Comparison of ENCODE assay signal across 1 cellular context in the genomic region with DNA sequence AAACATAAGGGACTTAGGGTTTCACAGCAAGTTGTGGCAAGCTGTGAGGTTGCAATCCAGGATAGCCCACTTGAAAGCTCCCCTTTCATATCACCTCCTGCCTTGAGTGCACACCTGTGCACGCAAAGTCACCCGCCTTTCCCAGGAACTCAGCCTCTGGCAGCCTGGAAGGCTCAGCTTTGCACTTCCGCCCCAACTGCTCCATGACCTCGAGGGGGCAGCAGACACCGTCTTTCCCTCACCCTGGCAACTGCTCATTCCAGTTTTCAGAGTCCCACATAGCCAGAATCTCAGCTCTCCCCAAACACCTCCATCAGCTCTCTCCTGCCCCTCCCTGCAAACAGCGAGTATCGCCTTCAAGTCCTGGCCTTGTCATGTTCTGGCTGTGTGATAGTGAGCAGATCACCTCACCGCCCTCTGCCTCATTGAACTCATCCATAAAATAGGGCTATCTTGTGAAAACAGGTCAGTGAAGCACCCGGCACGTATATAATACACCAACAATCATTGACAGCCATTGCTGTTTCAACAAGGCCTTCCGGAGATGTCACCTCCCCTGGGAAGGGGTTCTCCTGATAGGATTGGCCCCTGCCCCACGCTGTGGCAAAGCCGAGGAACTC.
TF ChIP-seq lines count a peak whose summit lies in the region.

No MANE protein-coding gene starts in this region.

TF ChIP-seq in HepG2, 621 proteins besides CTCF, POLR2A, EP300 and RAD21 (continued from another document):
- TF ChIP-seq, protein P1, sequence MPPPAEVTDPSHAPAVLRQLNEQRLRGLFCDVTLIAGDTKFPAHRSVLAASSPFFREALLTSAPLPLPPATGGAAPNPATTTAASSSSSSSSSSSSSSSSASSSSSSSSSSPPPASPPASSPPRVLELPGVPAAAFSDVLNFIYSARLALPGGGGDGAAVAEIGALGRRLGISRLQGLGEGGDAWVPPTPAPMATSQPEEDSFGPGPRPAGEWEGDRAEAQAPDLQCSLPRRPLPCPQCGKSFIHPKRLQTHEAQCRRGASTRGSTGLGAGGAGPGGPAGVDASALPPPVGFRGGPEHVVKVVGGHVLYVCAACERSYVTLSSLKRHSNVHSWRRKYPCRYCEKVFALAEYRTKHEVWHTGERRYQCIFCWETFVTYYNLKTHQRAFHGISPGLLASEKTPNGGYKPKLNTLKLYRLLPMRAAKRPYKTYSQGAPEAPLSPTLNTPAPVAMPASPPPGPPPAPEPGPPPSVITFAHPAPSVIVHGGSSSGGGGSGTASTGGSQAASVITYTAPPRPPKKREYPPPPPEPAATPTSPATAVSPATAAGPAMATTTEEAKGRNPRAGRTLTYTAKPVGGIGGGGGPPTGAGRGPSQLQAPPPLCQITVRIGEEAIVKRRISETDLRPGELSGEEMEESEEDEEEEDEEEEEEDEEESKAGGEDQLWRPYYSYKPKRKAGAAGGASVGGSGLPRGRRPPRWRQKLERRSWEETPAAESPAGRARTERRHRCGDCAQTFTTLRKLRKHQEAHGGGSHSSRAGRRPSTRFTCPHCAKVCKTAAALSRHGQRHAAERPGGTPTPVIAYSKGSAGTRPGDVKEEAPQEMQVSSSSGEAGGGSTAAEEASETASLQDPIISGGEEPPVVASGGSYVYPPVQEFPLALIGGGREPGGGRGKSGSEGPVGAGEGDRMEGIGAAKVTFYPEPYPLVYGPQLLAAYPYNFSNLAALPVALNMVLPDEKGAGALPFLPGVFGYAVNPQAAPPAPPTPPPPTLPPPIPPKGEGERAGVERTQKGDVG (CRISPR knock-in tag; IDR thresholded peaks at IDR 0.05; ENCODE audit: borderline replicate concordance) = no peak
- 0 out of 2 replicates have a peak, but pooled peaks have one; percentile 32 for TF ChIP-seq SSRP1 (CRISPR knock-in tag; IDR thresholded peaks at IDR 0.05)
- 0 out of 2 replicates have a peak, but pooled peaks have one; percentile 25 for TF ChIP-seq KMT2A (CRISPR knock-in tag; IDR thresholded peaks at IDR 0.05)
- no peak for TF ChIP-seq ZMAT3 (CRISPR knock-in tag; conservative IDR thresholded peaks at IDR 0.05)
- TF ChIP-seq PCBP1 (IDR thresholded peaks at IDR 0.05; ENCODE audit: borderline replicate concordance, low read depth, low read length) = no peak
- TF ChIP-seq, protein P2, sequence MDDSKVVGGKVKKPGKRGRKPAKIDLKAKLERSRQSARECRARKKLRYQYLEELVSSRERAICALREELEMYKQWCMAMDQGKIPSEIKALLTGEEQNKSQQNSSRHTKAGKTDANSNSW (CRISPR knock-in tag; IDR thresholded peaks at IDR 0.05; ENCODE audit: borderline replicate concordance) = no peak
- TF ChIP-seq NR2F2 (IDR thresholded peaks at IDR 0.05; ENCODE audit: borderline replicate concordance, low read depth) = no peak
- no peak for TF ChIP-seq ZNF329 (CRISPR knock-in tag; IDR thresholded peaks at IDR 0.05; ENCODE audit: low read depth)
- no peak for TF ChIP-seq SMARCE1 (IDR thresholded peaks at IDR 0.05; ENCODE audit: borderline replicate concordance)
- TF ChIP-seq SMC3 (IDR thresholded peaks at IDR 0.05; ENCODE audit: low read length) = peak; percentile 91
- TF ChIP-seq ZNF607 (CRISPR knock-in tag; IDR thresholded peaks at IDR 0.05; ENCODE audit: borderline replicate concordance) = no peak
- no peak for TF ChIP-seq ZBTB7B (CRISPR knock-in tag; IDR thresholded peaks at IDR 0.05)
- no peak for TF ChIP-seq ZZZ3 (CRISPR knock-in tag; IDR thresholded peaks at IDR 0.05; ENCODE audit: borderline replicate concordance)
- no peak for TF ChIP-seq ZNF367 (CRISPR knock-in tag; IDR thresholded peaks at IDR 0.05; ENCODE audit: borderline replicate concordance)
- no peak for TF ChIP-seq ZMYM2 (CRISPR knock-in tag; IDR thresholded peaks at IDR 0.05)
- no peak; the same call in 1 of the 2 replicates for TF ChIP-seq NFYC (CRISPR knock-in tag; IDR thresholded peaks at IDR 0.05)
- TF ChIP-seq, protein P3, sequence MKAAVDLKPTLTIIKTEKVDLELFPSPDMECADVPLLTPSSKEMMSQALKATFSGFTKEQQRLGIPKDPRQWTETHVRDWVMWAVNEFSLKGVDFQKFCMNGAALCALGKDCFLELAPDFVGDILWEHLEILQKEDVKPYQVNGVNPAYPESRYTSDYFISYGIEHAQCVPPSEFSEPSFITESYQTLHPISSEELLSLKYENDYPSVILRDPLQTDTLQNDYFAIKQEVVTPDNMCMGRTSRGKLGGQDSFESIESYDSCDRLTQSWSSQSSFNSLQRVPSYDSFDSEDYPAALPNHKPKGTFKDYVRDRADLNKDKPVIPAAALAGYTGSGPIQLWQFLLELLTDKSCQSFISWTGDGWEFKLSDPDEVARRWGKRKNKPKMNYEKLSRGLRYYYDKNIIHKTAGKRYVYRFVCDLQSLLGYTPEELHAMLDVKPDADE (CRISPR knock-in tag; IDR thresholded peaks at IDR 0.05) = no peak
- no peak for TF ChIP-seq ZNF124 (CRISPR knock-in tag; IDR thresholded peaks at IDR 0.05)
- no peak for TF ChIP-seq ZNF326 (CRISPR knock-in tag; IDR thresholded peaks at IDR 0.05; ENCODE audit: borderline replicate concordance)
- no peak for TF ChIP-seq ZNF672 (CRISPR knock-in tag; IDR thresholded peaks at IDR 0.05)
- no peak for TF ChIP-seq U2AF2 (IDR thresholded peaks at IDR 0.05; ENCODE audit: low read depth, low read length)
- TF ChIP-seq, protein P4, sequence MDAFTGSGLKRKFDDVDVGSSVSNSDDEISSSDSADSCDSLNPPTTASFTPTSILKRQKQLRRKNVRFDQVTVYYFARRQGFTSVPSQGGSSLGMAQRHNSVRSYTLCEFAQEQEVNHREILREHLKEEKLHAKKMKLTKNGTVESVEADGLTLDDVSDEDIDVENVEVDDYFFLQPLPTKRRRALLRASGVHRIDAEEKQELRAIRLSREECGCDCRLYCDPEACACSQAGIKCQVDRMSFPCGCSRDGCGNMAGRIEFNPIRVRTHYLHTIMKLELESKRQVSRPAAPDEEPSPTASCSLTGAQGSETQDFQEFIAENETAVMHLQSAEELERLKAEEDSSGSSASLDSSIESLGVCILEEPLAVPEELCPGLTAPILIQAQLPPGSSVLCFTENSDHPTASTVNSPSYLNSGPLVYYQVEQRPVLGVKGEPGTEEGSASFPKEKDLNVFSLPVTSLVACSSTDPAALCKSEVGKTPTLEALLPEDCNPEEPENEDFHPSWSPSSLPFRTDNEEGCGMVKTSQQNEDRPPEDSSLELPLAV (CRISPR knock-in tag; conservative IDR thresholded peaks at IDR 0.05; ENCODE audit: low read depth) = no peak
- no peak for TF ChIP-seq HNRNPK (IDR thresholded peaks at IDR 0.05; ENCODE audit: low read depth, low read length, poor library complexity, severe bottlenecking)
- no peak for TF ChIP-seq HNRNPH1 (optimal IDR thresholded peaks at IDR 0.05; ENCODE audit: low read depth, low read length)
- TF ChIP-seq HOXD1 (CRISPR knock-in tag; IDR thresholded peaks at IDR 0.05) = no peak
- 0 out of 2 replicates have a peak, but pooled peaks have one; percentile 10 for TF ChIP-seq HMG20B (CRISPR knock-in tag; conservative IDR thresholded peaks at IDR 0.05)
- no peak for TF ChIP-seq ZNF33A (CRISPR knock-in tag; IDR thresholded peaks at IDR 0.05; ENCODE audit: borderline replicate concordance)
- TF ChIP-seq XRCC5 (optimal IDR thresholded peaks at IDR 0.05; ENCODE audit: low read length) = peak; percentile 81
- TF ChIP-seq, protein P5, sequence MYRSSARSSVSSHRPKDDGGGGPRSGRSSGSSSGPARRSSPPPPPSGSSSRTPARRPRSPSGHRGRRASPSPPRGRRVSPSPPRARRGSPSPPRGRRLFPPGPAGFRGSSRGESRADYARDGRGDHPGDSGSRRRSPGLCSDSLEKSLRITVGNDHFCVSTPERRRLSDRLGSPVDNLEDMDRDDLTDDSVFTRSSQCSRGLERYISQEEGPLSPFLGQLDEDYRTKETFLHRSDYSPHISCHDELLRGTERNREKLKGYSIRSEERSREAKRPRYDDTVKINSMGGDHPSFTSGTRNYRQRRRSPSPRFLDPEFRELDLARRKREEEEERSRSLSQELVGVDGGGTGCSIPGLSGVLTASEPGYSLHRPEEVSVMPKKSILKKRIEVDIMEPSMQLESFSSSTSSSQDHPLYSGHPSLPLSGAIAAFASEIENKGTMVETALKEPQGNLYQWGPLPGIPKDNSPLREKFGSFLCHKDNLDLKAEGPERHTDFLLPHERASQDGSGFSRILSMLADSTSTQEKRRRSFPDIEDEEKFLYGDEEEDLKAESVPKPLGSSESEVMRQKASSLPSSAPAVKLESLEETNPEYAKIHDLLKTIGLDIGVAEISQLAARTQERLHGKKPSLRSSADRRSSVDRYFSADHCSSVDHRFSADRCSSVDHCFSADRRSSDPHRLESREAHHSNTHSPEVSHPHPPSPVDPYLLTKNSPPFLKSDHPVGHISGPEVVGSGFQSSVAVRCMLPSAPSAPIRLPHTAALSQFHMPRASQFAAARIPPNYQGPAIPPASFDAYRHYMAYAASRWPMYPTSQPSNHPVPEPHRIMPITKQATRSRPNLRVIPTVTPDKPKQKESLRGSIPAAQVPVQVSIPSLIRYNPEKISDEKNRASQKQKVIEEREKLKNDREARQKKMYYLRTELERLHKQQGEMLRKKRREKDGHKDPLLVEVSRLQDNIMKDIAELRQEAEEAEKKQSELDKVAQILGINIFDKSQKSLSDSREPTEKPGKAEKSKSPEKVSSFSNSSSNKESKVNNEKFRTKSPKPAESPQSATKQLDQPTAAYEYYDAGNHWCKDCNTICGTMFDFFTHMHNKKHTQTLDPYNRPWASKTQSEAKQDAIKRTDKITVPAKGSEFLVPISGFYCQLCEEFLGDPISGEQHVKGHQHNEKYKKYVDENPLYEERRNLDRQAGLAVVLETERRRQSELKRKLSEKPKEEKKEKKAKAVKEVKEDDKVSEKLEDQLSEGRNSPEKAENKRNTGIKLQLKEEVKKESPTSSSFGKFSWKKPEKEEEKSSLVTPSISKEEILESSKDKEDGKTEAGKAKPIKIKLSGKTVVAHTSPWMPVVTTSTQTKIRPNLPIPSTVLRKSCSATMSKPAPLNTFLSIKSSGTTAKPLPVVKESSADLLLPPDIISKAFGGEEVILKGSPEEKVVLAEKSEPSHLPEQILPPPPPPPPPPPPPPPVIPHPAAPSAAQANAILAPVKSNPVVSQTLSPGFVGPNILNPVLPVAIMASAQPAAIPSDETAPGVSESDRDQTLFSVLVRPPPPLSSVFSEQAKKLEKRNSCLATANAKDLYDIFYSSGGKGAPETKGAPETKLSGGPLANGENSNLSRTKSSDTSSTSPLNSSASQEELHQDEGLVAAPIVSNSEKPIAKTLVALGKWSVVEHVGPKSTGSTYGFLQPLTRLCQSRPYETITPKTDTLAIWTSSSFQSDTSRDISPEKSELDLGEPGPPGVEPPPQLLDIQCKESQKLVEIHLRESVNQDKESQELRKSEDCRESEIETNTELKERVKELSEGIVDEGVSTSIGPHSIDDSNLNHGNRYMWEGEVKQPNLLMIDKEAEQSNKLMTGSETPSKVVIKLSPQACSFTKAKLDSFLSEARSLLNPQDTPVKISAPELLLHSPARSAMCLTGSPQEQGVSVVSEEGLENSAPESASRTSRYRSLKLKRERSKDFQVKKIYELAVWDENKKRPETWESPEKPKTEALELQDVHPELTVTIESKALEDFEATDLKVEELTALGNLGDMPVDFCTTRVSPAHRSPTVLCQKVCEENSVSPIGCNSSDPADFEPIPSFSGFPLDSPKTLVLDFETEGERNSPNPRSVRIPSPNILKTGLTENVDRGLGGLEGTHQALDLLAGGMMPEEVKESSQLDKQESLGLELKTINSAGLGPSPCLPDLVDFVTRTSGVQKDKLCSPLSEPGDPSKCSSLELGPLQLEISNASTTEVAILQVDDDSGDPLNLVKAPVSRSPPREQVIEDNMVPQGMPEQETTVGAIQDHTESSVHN (CRISPR knock-in tag; IDR thresholded peaks at IDR 0.05) = no peak
- TF ChIP-seq RXRA (CRISPR knock-in tag; IDR thresholded peaks at IDR 0.05) = no peak
- TF ChIP-seq ZKSCAN8 (CRISPR knock-in tag; IDR thresholded peaks at IDR 0.05; ENCODE audit: borderline replicate concordance) = peak; percentile 71; the same call in 1 of the 2 replicates
- no peak for TF ChIP-seq ZNF256 (CRISPR knock-in tag; conservative IDR thresholded peaks at IDR 0.05)
- TF ChIP-seq, protein P6, sequence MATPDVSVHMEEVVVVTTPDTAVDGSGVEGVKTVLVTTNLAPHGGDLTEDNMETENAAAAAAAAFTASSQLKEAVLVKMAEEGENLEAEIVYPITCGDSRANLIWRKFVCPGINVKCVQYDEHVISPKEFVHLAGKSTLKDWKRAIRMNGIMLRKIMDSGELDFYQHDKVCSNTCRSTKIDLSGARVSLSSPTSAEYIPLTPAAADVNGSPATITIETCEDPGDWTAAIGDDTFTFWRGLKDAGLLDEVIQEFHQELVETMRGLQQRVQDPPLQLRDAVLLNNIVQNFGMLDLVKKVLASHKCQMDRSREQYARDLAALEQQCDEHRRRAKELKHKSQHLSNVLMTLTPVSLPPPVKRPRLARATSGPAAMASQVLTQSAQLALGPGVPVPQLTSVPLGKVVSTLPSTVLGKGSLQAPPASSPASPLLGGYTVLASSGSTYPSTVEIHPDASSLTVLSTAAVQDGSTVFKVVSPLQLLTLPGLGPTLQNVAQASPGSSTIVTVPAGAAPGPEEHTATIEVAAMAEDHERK (CRISPR knock-in tag; IDR thresholded peaks at IDR 0.05; ENCODE audit: low read depth) = no peak
- TF ChIP-seq HDAC2 (CRISPR knock-in tag; IDR thresholded peaks at IDR 0.05) = peak; percentile 23; the same call in 1 of the 2 replicates
- TF ChIP-seq ZSCAN12 (CRISPR knock-in tag; IDR thresholded peaks at IDR 0.05) = no peak
- no peak for TF ChIP-seq ZFY (CRISPR knock-in tag; IDR thresholded peaks at IDR 0.05)
- peak; percentile 19; the same call in 1 of the 2 replicates for TF ChIP-seq KMT2B (CRISPR knock-in tag; IDR thresholded peaks at IDR 0.05)
